Comparison of ENCODE assay signal across 1 cellular context in the genomic region with DNA sequence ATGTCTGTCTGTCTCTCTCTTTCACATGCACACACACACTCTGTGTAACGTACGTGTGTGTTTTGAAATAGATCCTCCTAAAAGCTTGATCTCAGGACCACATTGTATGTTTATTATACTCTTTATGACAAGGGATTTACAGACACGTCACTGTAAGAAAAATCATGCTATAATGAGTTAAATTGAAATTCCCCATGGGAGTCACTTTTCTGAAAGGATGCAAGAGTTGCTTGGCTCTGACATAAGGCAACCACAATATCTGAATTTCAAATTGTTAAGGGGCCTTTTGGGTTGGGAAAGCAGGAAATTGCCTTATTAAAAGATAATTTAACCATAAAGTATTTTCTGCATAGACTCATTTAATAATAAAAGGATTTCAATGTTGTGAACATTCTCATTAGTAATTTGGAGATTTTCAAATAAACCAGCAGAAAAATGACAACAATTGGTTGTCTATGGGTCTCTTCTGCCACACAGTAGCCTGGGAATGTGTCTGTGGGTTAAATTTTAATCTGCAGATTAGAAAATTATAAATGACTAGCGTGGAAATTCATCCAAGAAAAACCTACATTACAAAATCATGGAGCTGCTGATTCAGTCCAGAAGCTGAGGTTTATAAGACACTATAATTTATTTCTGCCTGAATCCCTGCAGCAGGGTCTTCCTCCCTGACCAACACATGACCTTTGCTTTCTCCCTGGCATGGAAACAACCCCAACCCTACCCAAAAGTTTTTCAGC.
TF ChIP-seq lines count a peak whose summit lies in the region.

No MANE protein-coding gene starts in this region.

TF ChIP-seq in HepG2, 621 proteins besides CTCF, POLR2A, EP300 and RAD21:
- TF ChIP-seq CREB1 (IDR thresholded peaks at IDR 0.05) (0 out of 2 replicates have a peak, but pooled peaks have one; percentile 32), CREB1 (CRISPR knock-in tag; IDR thresholded peaks at IDR 0.05) (no peak), ZNF354B (CRISPR knock-in tag; IDR thresholded peaks at IDR 0.05) (no peak)
